In genomic region chr13:27961227-27962085, GRCh38 we compare ENCODE assay signal across 12 cellular contexts. TPM values are rescaled to one million over a fixed set of nuclear protein-coding genes. Genes with fewer than 3 reads are reported as not detected.
DNase-seq lines count a peak whose midpoint lies in the region; ATAC-seq, FAIRE-seq and TF ChIP-seq lines count a peak whose summit lies in the region.
"Had no signal": no experiment of that assay in that cellular context is flagged by ENCODE, and none has a peak within 500 bp of the region (broad histone marks: within the 10 kb centered on the region; RNA-seq: fewer than 3 reads in every experiment).

No MANE protein-coding gene starts in this region.

- H3K9me3 ChIP-seq in A549 (no peaks in the 10 kb centered on the region), esophagus muscularis mucosa (no peaks in the 10 kb centered on the region), neuronal stem cell (replicated peaks in 1 of 2; ENCODE audit: control insufficient read depth in 2 of 2, insufficient read depth in 1 of 2, low read depth in 1 of 2, low read length in 2 of 2) (no peaks in the 10 kb centered on the region)
- H3K9me3 ChIP-seq: adrenal gland had no signal

- H3K27me3 ChIP-seq in esophagus muscularis mucosa, result peaks cover 0 to 98% (median 76%) of the 10 kb centered on the region in 4 donors
- peaks cover 45 to 99% (median 92%) of the 10 kb centered on the region in 3 experiments for H3K27me3 ChIP-seq in neuronal stem cell (ENCODE audit: control insufficient read depth in 3 of 3, insufficient read depth in 3 of 3, low read depth in 1 of 3, low read length in 3 of 3)

- TF ChIP-seq POLR2A in A549 (IDR thresholded peaks at IDR 0.05; ENCODE audit: low read length) (no peak), esophagus muscularis mucosa (IDR thresholded peaks at IDR 0.05; ENCODE audit: low read depth) (no peak)

- H3K4me1 Mint-ChIP-seq in HFFc6 (ENCODE audit: low read depth), result peaks cover 5% of the 10 kb centered on the region; the same call in 1 of the 2 replicates

- DNase-seq in A549 (ENCODE audit: low read depth in 1 of 2, low spot score in 1 of 2) (no peak), HFFc6 (no peak), esophagus muscularis mucosa (ENCODE audit: extremely low spot score) (no peak), neuronal stem cell (ENCODE audit: low spot score) (no peak), occipital lobe (lab: John Stamatoyannopoulos, UW) (no peak), DMS 273 (lab: John Stamatoyannopoulos, UW; ENCODE audit: unreplicated experiment) (no peak)
- no peak for DNase-seq in stimulated activated CD4-positive, alpha-beta T cell treated with anti-CD3 and anti-CD28 coated beads, Interleukin-12 subunit alpha, Interleukin-12 subunit beta, amount 100 ng/mL, for 4 hours
- DNase-seq: adrenal gland had no signal

- no peak overlapping the region for H3K9ac ChIP-seq in neuronal stem cell (ENCODE audit: low read depth, low read length, poor library complexity)

- CTCF ChIA-PET in A549 (lab: Yijun Ruan, JAX), result interaction anchor here (0.9 to 4.7 kb wide), 5 partner anchors 8 to 599 kb away, joined by 3 to 65 read pairs (median 4); no protein-coding TSS in a partner anchor

- H3K4me1 ChIP-seq in A549 (peaks cover 17% of the 10 kb centered on the region), esophagus muscularis mucosa (peaks cover 20 to 33% (median 25%) of the 10 kb centered on the region in 4 donors), neuronal stem cell (ENCODE audit: control insufficient read depth in 2 of 2, insufficient read depth in 1 of 2, low read depth in 1 of 2, low read length in 2 of 2) (peaks cover 0 to 4% of the 10 kb centered on the region in 2 donors)

- ATAC-seq in A549 (no peak), GM19395 (IDR thresholded peaks at IDR 0.05; ENCODE audit: unreplicated experiment) (no peak)

- no peak for TF ChIP-seq EP300 in A549 (IDR thresholded peaks at IDR 0.05)
- no peak for TF ChIP-seq EP300 in esophagus muscularis mucosa (IDR thresholded peaks at IDR 0.05)

- H3K27ac ChIP-seq in A549 (peak overlapping the region; percentile 64 to 86), esophagus muscularis mucosa (replicated peaks in 1 of 4) (no peak overlapping the region), neuronal stem cell (replicated peaks; ENCODE audit: low read length) (no peak overlapping the region)
- H3K27ac ChIP-seq: adrenal gland, epithelial cell of prostate had no signal

- no peak overlapping the region for H3K14ac ChIP-seq in neuronal stem cell (ENCODE audit: low read length)

- FAIRE-seq in A549 (lab: Jason Lieb, UNC), result no peak

- TF ChIP-seq CTCF in A549 (IDR thresholded peaks at IDR 0.05), result no peak
- no peak for TF ChIP-seq CTCF in HFFc6 (IDR thresholded peaks at IDR 0.05)
- TF ChIP-seq CTCF in esophagus muscularis mucosa (IDR thresholded peaks at IDR 0.05), result no peak

- H4K91ac ChIP-seq in neuronal stem cell (ENCODE audit: low read depth, low read length, poor library complexity), result no peak overlapping the region

- H2BK15ac ChIP-seq in neuronal stem cell (ENCODE audit: low read length), result no peak overlapping the region

- H2AFZ ChIP-seq in neuronal stem cell (ENCODE audit: low read length), result peak overlapping the region; percentile 81

- H3K23ac ChIP-seq in neuronal stem cell (ENCODE audit: low read depth, low read length, poor library complexity), result no peak overlapping the region

- peak overlapping the region; percentile 99 for H3K4me2 ChIP-seq in A549
- peak overlapping the region; percentile 56 for H3K4me2 ChIP-seq in neuronal stem cell (ENCODE audit: insufficient read depth, low read length, poor library complexity, severe bottlenecking)

- no peak overlapping the region for H2AK5ac ChIP-seq in neuronal stem cell (ENCODE audit: low read depth, low read length)

- H2BK12ac ChIP-seq in neuronal stem cell (ENCODE audit: low read length), result no peak overlapping the region

- 0 out of 2 replicates have a peak overlapping the region, but pooled peaks have one; percentile 5 for H3K27ac Mint-ChIP-seq in HFFc6

- H2BK5ac ChIP-seq in neuronal stem cell (ENCODE audit: low read length), result no peak overlapping the region

- peak overlapping the region; percentile 46; the same call in 1 of the 2 replicates for H3K4me3 Mint-ChIP-seq in HFFc6

- H3K79me1 ChIP-seq in neuronal stem cell (ENCODE audit: low read depth, low read length), result no peaks in the 10 kb centered on the region

- no peak overlapping the region for H3K18ac ChIP-seq in neuronal stem cell (ENCODE audit: low read length)

- POLR2A ChIA-PET in A549 (lab: Yijun Ruan, JAX), result interaction anchor here (0.7 to 1.3 kb wide), 2 partner anchors 92 to 536 kb away, joined by 3 to 4 read pairs; no protein-coding TSS in a partner anchor

- no peak for TF ChIP-seq RAD21 in A549 (conservative IDR thresholded peaks at IDR 0.05 in 1 of 2, IDR thresholded peaks at IDR 0.05 in 1 of 2)

- 82% methylated on average over 9 of the region's 25 CpGs for WGBS in A549 (ENCODE audit: missing lambda C conversion rate)
- 15% methylated on average over 18 of the region's 25 CpGs for WGBS in esophagus muscularis mucosa
- no CpG with 5 or more reads among the region's 25 CpGs for WGBS in neuronal stem cell (ENCODE audit: extremely low coverage in 2 of 2, insufficient read length in 2 of 2, insufficient replicate concordance in 1 of 2), 2 donors

- intact Hi-C loops in esophagus muscularis mucosa (cut with DNase I), result no loop called here

- H2BK120ac ChIP-seq in neuronal stem cell (ENCODE audit: low read depth, low read length), result no peak overlapping the region

- H3K4me3 ChIP-seq in A549 (peak overlapping the region; percentile 58), esophagus muscularis mucosa (peak overlapping the region; percentile 36 to 53 (median 42)), neuronal stem cell (ENCODE audit: low read length in 2 of 2) (no peak overlapping the region)

- peaks cover 61% of the 10 kb centered on the region for H3K27me3 Mint-ChIP-seq in HFFc6 (ENCODE audit: insufficient read depth)

- H3K9me3 Mint-ChIP-seq in HFFc6, result no peaks in the 10 kb centered on the region

- H4K8ac ChIP-seq in neuronal stem cell (ENCODE audit: low read depth, low read length), result no peak overlapping the region

- H3K36me3 ChIP-seq in esophagus muscularis mucosa, result no peaks in the 10 kb centered on the region
- no peaks in the 10 kb centered on the region for H3K36me3 ChIP-seq in neuronal stem cell (replicated peaks in 1 of 2; ENCODE audit: control insufficient read depth in 2 of 2, insufficient read depth in 2 of 2, low read length in 2 of 2)
- H3K36me3 ChIP-seq: adrenal gland had no signal

- H3K4ac ChIP-seq in neuronal stem cell (ENCODE audit: low read length), result no peak overlapping the region

- H3K36me3 Mint-ChIP-seq in HFFc6 (ENCODE audit: low read depth), result no peaks in the 10 kb centered on the region

TF ChIP-seq in A549, 52 proteins besides CTCF, POLR2A, EP300 and RAD21 (continues in another document):
- no peak for TF ChIP-seq PBX3 (IDR thresholded peaks at IDR 0.05)
- no peak for TF ChIP-seq E2F6 (IDR thresholded peaks at IDR 0.05; ENCODE audit: borderline replicate concordance, low read depth)

RNA-seq across cellular contexts. Expression of gene CDX2, which starts 7.7 kb away (rescaled TPM):
- polyA plus RNA-seq in A549 (2011; rRNA removed) (0.14 and 0.17 TPM in 2 replicates), A549 (2017; fragmentation: RNase III; extraction: RNeasy Plus Mini Kit Qiagen cat#74134 plus additional on column Dnase treatment) (0.19 to 0.34 TPM (median 0.20 TPM) in 3 replicates)
- polyA plus RNA-seq in A549 (2012; cell fraction: cytosol; rRNA removed), result 0.75 and 0.87 TPM in 2 replicates
- 0.78 and 1.0 TPM in 2 replicates for polyA plus RNA-seq in A549 (2012; cell fraction: nucleus; rRNA removed)
- 0.29 TPM in 1 of 2 replicates, not detected in the other for polyA minus RNA-seq in A549 (2011; rRNA and poly(A)+ RNA removed)
- total RNA-seq in HFFc6 (2021; fragmentation: NEBNext Ultra II Directional; extraction: Animal tissue kit (Norgen Biotek cat#: 25700)), result not detected
- total RNA-seq in esophagus muscularis mucosa (under 1 TPM in 1 of 4 donors, not detected in 3; 0.17 TPM), occipital lobe (not detected)
- 0.03 TPM for polyA plus RNA-seq in neuronal stem cell (2013, experiment 1 of 2)
- polyA plus RNA-seq in neuronal stem cell (2013, experiment 2 of 2), result 0.03 TPM
- total RNA-seq: kidney epithelial cell had no signal

RNA-seq across cellular contexts. Expression of gene URAD, which starts 27.0 kb away (rescaled TPM):
- polyA plus RNA-seq in A549 (2011; rRNA removed) (not detected in 2 replicates), A549 (2017; fragmentation: RNase III; extraction: RNeasy Plus Mini Kit Qiagen cat#74134 plus additional on column Dnase treatment) (not detected in 3 replicates)
- polyA plus RNA-seq in A549 (2012; cell fraction: cytosol; rRNA removed), result not detected in 2 replicates
- polyA plus RNA-seq in A549 (2012; cell fraction: nucleus; rRNA removed), result not detected in 2 replicates
- 0.25 TPM in 1 of 2 replicates, not detected in the other for polyA minus RNA-seq in A549 (2011; rRNA and poly(A)+ RNA removed)
- not detected for total RNA-seq in HFFc6 (2021; fragmentation: NEBNext Ultra II Directional; extraction: Animal tissue kit (Norgen Biotek cat#: 25700))
- total RNA-seq in esophagus muscularis mucosa (not detected), occipital lobe (not detected)
- polyA plus RNA-seq in neuronal stem cell (2013, experiment 1 of 2), result not detected
- polyA plus RNA-seq in neuronal stem cell (2013, experiment 2 of 2), result not detected
- total RNA-seq: adrenal gland, kidney epithelial cell, SK-MEL-5 had no signal
- polyA plus RNA-seq: adrenal gland had no signal

RNA-seq across cellular contexts. Expression of gene PDX1, which starts 41.7 kb away (rescaled TPM):
- polyA plus RNA-seq in A549 (2011; rRNA removed), result 0.04 and 0.06 TPM in 2 replicates
- 0.08 and 0.09 TPM in 2 replicates for polyA plus RNA-seq in A549 (2012; cell fraction: cytosol; rRNA removed)
- polyA plus RNA-seq in A549 (2012; cell fraction: nucleus; rRNA removed), result 0.14 and 0.15 TPM in 2 replicates
- polyA plus RNA-seq in A549 (2017; fragmentation: RNase III; extraction: RNeasy Plus Mini Kit Qiagen cat#74134 plus additional on column Dnase treatment), result 0.03 to 0.05 TPM (median 0.04 TPM) in 3 replicates
- polyA minus RNA-seq in A549 (2011; rRNA and poly(A)+ RNA removed), result not detected in 2 replicates
- total RNA-seq in HFFc6 (2021; fragmentation: NEBNext Ultra II Directional; extraction: Animal tissue kit (Norgen Biotek cat#: 25700)), result not detected
- total RNA-seq in esophagus muscularis mucosa, result not detected
- polyA plus RNA-seq in neuronal stem cell (2013, experiment 1 of 2), result not detected
- polyA plus RNA-seq in neuronal stem cell (2013, experiment 2 of 2), result not detected
- not detected for total RNA-seq in occipital lobe
- total RNA-seq: adrenal gland, kidney epithelial cell, SK-MEL-5 had no signal
- polyA plus RNA-seq: adrenal gland had no signal

Comparison
In these comparisons a context has a peak if more than half of its experiments do, and no peak if none do; other contexts are left out.
1. H3K27ac ChIP-seq: peak in A549 (2 of 2); none in esophagus muscularis mucosa (0 of 4) and neuronal stem cell (single experiment).
2. H3K4me3 ChIP-seq: peak in A549 (single experiment) and esophagus muscularis mucosa (4 of 4); none in neuronal stem cell (0 of 2).